ENCODE assay signal across 27 cellular contexts in genomic region chr16:57979006-57979585, GRCh38. TPM values are rescaled to one million over a fixed set of nuclear protein-coding genes. Genes with fewer than 3 reads are reported as not detected.
"Had no signal": no experiment of that assay in that cellular context is flagged by ENCODE, and none has a peak within 500 bp of the region (broad histone marks: within the 10 kb centered on the region; RNA-seq: fewer than 3 reads in every experiment).

No MANE protein-coding gene starts in this region.

- H3K4me3 ChIP-seq: MG63, Peyer's patch had no signal

- ATAC-seq: activated CD8-positive, alpha-beta memory T cell treated with anti-CD3 and anti-CD28 coated beads, Interleukin-2, amount 10 ng/mL, durations not matched to agents 7 days and 5 days; T-helper 17 cell had no signal

- DNase-seq: activated B cell treated with CpG ODN at 0.5 μM for 24 hours; activated CD4-positive, alpha-beta T cell treated with anti-CD3 and anti-CD28 coated beads for 1 hour; activated CD4-positive, alpha-beta T cell treated with anti-CD3 and anti-CD28 coated beads, Interleukin-2, amount 10 ng/mL, durations not matched to agents 24 days and 14 days; activated CD4-positive, alpha-beta T cell treated with anti-CD3 and anti-CD28 coated beads, Interleukin-2, amount 50 U/mL, for 48 hours; activated CD8-positive, alpha-beta memory T cell treated with anti-CD3 and anti-CD28 coated beads, Interleukin-2, amount 10 ng/mL, durations not matched to agents 7 days and 5 days; activated effector memory CD4-positive, alpha-beta T cell treated with Interleukin-2 at 50 U/mL for 16 hours; activated naive CD4-positive, alpha-beta T cell; activated T-cell treated with anti-CD3 and anti-CD28 coated beads, Interleukin-2, amount 50 U/mL, for 24 hours; amniotic stem cell; MG63; MV-4-11; NCI-H1092 treated with DMSO at 0.1 percent for 48 hours; NCI-H1436; NCI-H1694 treated with DMSO at 0.1 percent for 48 hours; NCI-H2029 treated with DMSO at 0.1 percent for 48 hours; NCI-H510A treated with DMSO at 0.1 percent for 48 hours; NCI-H748 treated with DMSO at 0.1 percent for 48 hours; SHP77 treated with DMSO at 0.1 percent for 48 hours; T-helper 17 cell; T-helper 9 cell had no signal

- H3K36me3 ChIP-seq: MG63, Peyer's patch had no signal

- H3K27ac ChIP-seq: Peyer's patch, RWPE1 had no signal

- H3K9me3 Mint-ChIP-seq: activated B cell treated with CpG ODN at 0.5 μM for 24 hours; activated CD4-positive, alpha-beta T cell treated with anti-CD3 and anti-CD28 coated beads, Interleukin-2, amount 10 ng/mL, durations not matched to agents 24 days and 14 days; activated naive CD4-positive, alpha-beta T cell treated with anti-CD3 and anti-CD28 coated beads, Interleukin-2, amount 50 U/mL, for 24 hours; activated T-cell treated with anti-CD3 and anti-CD28 coated beads, Interleukin-2, amount 50 U/mL, for 24 hours; activated T-helper 1 cell treated with anti-CD3 and anti-CD28 coated beads, Interleukin-12 subunit alpha, Interleukin-12 subunit beta, Interleukin-2, Interleukin-4 antibody, amounts not matched to agents 30 ng/mL and 10 ng/mL and 1 ng/mL, durations not matched to agents 14 hours and 24 hours and 36 hours; brain had no signal

- H3K36me3 Mint-ChIP-seq: activated CD8-positive, alpha-beta memory T cell treated with anti-CD3 and anti-CD28 coated beads, Interleukin-2, amount 10 ng/mL, durations not matched to agents 7 days and 5 days; activated naive CD4-positive, alpha-beta T cell treated with anti-CD3 and anti-CD28 coated beads, Interleukin-2, amount 50 U/mL, for 24 hours; brain had no signal

- H3K4me3 Mint-ChIP-seq: activated B cell treated with CpG ODN at 0.5 μM for 24 hours; activated CD4-positive, alpha-beta T cell treated with anti-CD3 and anti-CD28 coated beads, Interleukin-2, amount 10 ng/mL, durations not matched to agents 24 days and 14 days; activated CD8-positive, alpha-beta memory T cell treated with anti-CD3 and anti-CD28 coated beads, Interleukin-2, amount 10 ng/mL, durations not matched to agents 7 days and 5 days; activated naive CD4-positive, alpha-beta T cell treated with anti-CD3 and anti-CD28 coated beads, Interleukin-2, amount 50 U/mL, for 24 hours; activated T-cell treated with anti-CD3 and anti-CD28 coated beads, Interleukin-2, amount 50 U/mL, for 24 hours; activated T-helper 1 cell treated with anti-CD3 and anti-CD28 coated beads, Interleukin-12 subunit alpha, Interleukin-12 subunit beta, Interleukin-2, Interleukin-4 antibody, amounts not matched to agents 30 ng/mL and 10 ng/mL and 1 ng/mL, durations not matched to agents 14 hours and 24 hours and 36 hours; brain; T-helper 17 cell had no signal

- H3K27me3 Mint-ChIP-seq: activated naive CD4-positive, alpha-beta T cell treated with anti-CD3 and anti-CD28 coated beads, Interleukin-2, amount 50 U/mL, for 24 hours; activated T-cell treated with anti-CD3 and anti-CD28 coated beads, Interleukin-2, amount 50 U/mL, for 24 hours; T-helper 17 cell had no signal

- H3K9me3 ChIP-seq: MG63, Peyer's patch had no signal

- H3K27ac Mint-ChIP-seq: activated B cell treated with CpG ODN at 0.5 μM for 24 hours; activated CD4-positive, alpha-beta T cell treated with anti-CD3 and anti-CD28 coated beads, Interleukin-2, amount 10 ng/mL, durations not matched to agents 24 days and 14 days; activated CD8-positive, alpha-beta memory T cell treated with anti-CD3 and anti-CD28 coated beads, Interleukin-2, amount 10 ng/mL, durations not matched to agents 7 days and 5 days; activated naive CD4-positive, alpha-beta T cell treated with anti-CD3 and anti-CD28 coated beads, Interleukin-2, amount 50 U/mL, for 24 hours; activated T-cell treated with anti-CD3 and anti-CD28 coated beads, Interleukin-2, amount 50 U/mL, for 24 hours; activated T-helper 1 cell treated with anti-CD3 and anti-CD28 coated beads, Interleukin-12 subunit alpha, Interleukin-12 subunit beta, Interleukin-2, Interleukin-4 antibody, amounts not matched to agents 30 ng/mL and 10 ng/mL and 1 ng/mL, durations not matched to agents 14 hours and 24 hours and 36 hours; brain; T-helper 17 cell had no signal

- H3K27me3 ChIP-seq: Peyer's patch had no signal

RNA-seq across cellular contexts. Expression of gene CNGB1, which starts 8.2 kb away (rescaled TPM):
- total RNA-seq: activated B cell treated with CpG ODN at 0.5 μM for 24 hours; activated CD4-positive, alpha-beta T cell treated with anti-CD3 and anti-CD28 coated beads, Interleukin-2, amount 10 ng/mL, durations not matched to agents 24 days and 14 days; activated CD8-positive, alpha-beta memory T cell treated with anti-CD3 and anti-CD28 coated beads, Interleukin-2, amount 10 ng/mL, durations not matched to agents 7 days and 5 days; activated T-helper 1 cell treated with anti-CD3 and anti-CD28 coated beads, Interleukin-12 subunit alpha, Interleukin-12 subunit beta, Interleukin-2, Interleukin-4 antibody, amounts not matched to agents 30 ng/mL and 10 ng/mL and 1 ng/mL, durations not matched to agents 14 hours and 24 hours and 36 hours; astrocyte; SK-MEL-5; T-helper 17 cell had no signal
